Comparison of ENCODE assay signal across 7 cellular contexts in genomic region chr7:47610506-47611044, GRCh38. TPM values are rescaled to one million over a fixed set of nuclear protein-coding genes. Genes with fewer than 3 reads are reported as not detected.
DNase-seq lines count a peak whose midpoint lies in the region; ATAC-seq and TF ChIP-seq lines count a peak whose summit lies in the region.

No MANE protein-coding gene starts in this region.

- H3K36me3 ChIP-seq in upper lobe of left lung = no peaks in the 10 kb centered on the region

- peak overlapping the region in 3 of 4 donors; percentile 7 to 52 (median 36) for H3K27ac ChIP-seq in upper lobe of left lung

- peaks cover 30% of the 10 kb centered on the region for H3K4me1 Mint-ChIP-seq in mesothelial cell of epicardium
- H3K4me1 Mint-ChIP-seq in activated CD4-positive, alpha-beta T cell treated with anti-CD3 and anti-CD28 coated beads, Interleukin-2, amount 10 ng/mL, durations not matched to agents 24 days and 14 days = no peaks in the 10 kb centered on the region

- WGBS in upper lobe of left lung, 2 donors = 30 to 46% methylated on average over 4 of the region's 4 CpGs

- H3K27me3 Mint-ChIP-seq in mesothelial cell of epicardium (ENCODE audit: low read depth) = no peaks in the 10 kb centered on the region
- H3K27me3 Mint-ChIP-seq in activated CD4-positive, alpha-beta T cell treated with anti-CD3 and anti-CD28 coated beads, Interleukin-2, amount 10 ng/mL, durations not matched to agents 24 days and 14 days = no peaks in the 10 kb centered on the region

- peaks cover 4 to 29% (median 27%) of the 10 kb centered on the region in 4 donors for H3K4me1 ChIP-seq in upper lobe of left lung

- no peaks in the 10 kb centered on the region for H3K36me3 Mint-ChIP-seq in mesothelial cell of epicardium
- H3K36me3 Mint-ChIP-seq in activated CD4-positive, alpha-beta T cell treated with anti-CD3 and anti-CD28 coated beads, Interleukin-2, amount 10 ng/mL, durations not matched to agents 24 days and 14 days (ENCODE audit: low read depth) = no peaks in the 10 kb centered on the region

- peak; percentile 31 to 46 for ATAC-seq in upper lobe of left lung (ENCODE audit: low FRiP score in 2 of 2)

- H3K27me3 ChIP-seq in upper lobe of left lung = no peaks in the 10 kb centered on the region

- intact Hi-C loops in activated CD4-positive, alpha-beta T cell treated with anti-CD3 and anti-CD28 coated beads, Interleukin-2, amount 10 ng/mL, durations not matched to agents 24 days and 14 days (cut with micrococcal nuclease) = no loop called here

- TF ChIP-seq EP300 in upper lobe of left lung (IDR thresholded peaks at IDR 0.05) = no peak

- DNase-seq in NCI-H2081 treated with DMSO at 0.1 percent for 48 hours (lab: John Stamatoyannopoulos, UW) (peak; percentile 46), dedifferentiated amniotic fluid mesenchymal stem cell (ENCODE audit: extremely low spot score) (peak; percentile 45), mesothelial cell of epicardium (ENCODE audit: low spot score in 2 of 2, unreplicated experiment in 2 of 2) (no peak), upper lobe of left lung (no peak), DMS 273 treated with DMSO at 0.1 percent for 48 hours (lab: John Stamatoyannopoulos, UW) (no peak)
- no peak for DNase-seq in activated CD4-positive, alpha-beta T cell treated with anti-CD3 and anti-CD28 coated beads, Interleukin-2, amount 10 ng/mL, durations not matched to agents 24 days and 14 days
- DNase-seq in activated CD4-positive, CD25-positive, alpha-beta regulatory T cell treated with anti-CD3 and anti-CD28 coated beads, Interleukin-2, amount 50 U/mL, for 72 hours = no peak

- TF ChIP-seq CTCF in mesothelial cell of epicardium (IDR thresholded peaks at IDR 0.05; ENCODE audit: unreplicated experiment) (no peak), upper lobe of left lung (IDR thresholded peaks at IDR 0.05) (no peak)

- no peaks in the 10 kb centered on the region for H3K9me3 ChIP-seq in upper lobe of left lung

- no peak overlapping the region for H3K4me3 Mint-ChIP-seq in mesothelial cell of epicardium
- no peak overlapping the region for H3K4me3 Mint-ChIP-seq in activated CD4-positive, alpha-beta T cell treated with anti-CD3 and anti-CD28 coated beads, Interleukin-2, amount 10 ng/mL, durations not matched to agents 24 days and 14 days

- no peaks in the 10 kb centered on the region for H3K9me3 Mint-ChIP-seq in mesothelial cell of epicardium
- H3K9me3 Mint-ChIP-seq in activated CD4-positive, alpha-beta T cell treated with anti-CD3 and anti-CD28 coated beads, Interleukin-2, amount 10 ng/mL, durations not matched to agents 24 days and 14 days = no peaks in the 10 kb centered on the region

- peak overlapping the region; percentile 87 for H3K27ac Mint-ChIP-seq in mesothelial cell of epicardium
- H3K27ac Mint-ChIP-seq in activated CD4-positive, alpha-beta T cell treated with anti-CD3 and anti-CD28 coated beads, Interleukin-2, amount 10 ng/mL, durations not matched to agents 24 days and 14 days = no peak overlapping the region

- TF ChIP-seq POLR2A in upper lobe of left lung (IDR thresholded peaks at IDR 0.05) = no peak

- no peak overlapping the region for H3K4me3 ChIP-seq in upper lobe of left lung

RNA-seq across cellular contexts. Expression of gene TNS3, which starts 28.7 kb away (rescaled TPM):
- total RNA-seq in mesothelial cell of epicardium (427 to 461 TPM (median 452 TPM) in 3 replicates), upper lobe of left lung (100 to 1,000 TPM in 5 of 6 donors, 10 to 100 TPM in 1; 90.6 to 266 (median 143) TPM)
- total RNA-seq in activated CD4-positive, alpha-beta T cell treated with anti-CD3 and anti-CD28 coated beads, Interleukin-2, amount 10 ng/mL, durations not matched to agents 24 days and 14 days = 4.7 and 5.7 TPM in 2 replicates

Comparison
In these comparisons a context has a peak if more than half of its experiments do, and no peak if none do; other contexts are left out.
1. DNase-seq: peak in NCI-H2081 treated with DMSO at 0.1 percent for 48 hours (single experiment) and dedifferentiated amniotic fluid mesenchymal stem cell (single experiment); none in mesothelial cell of epicardium (0 of 2), upper lobe of left lung (0 of 2), activated CD4-positive, alpha-beta T cell treated with anti-CD3 and anti-CD28 coated beads, Interleukin-2, amount 10 ng/mL, durations not matched to agents 24 days and 14 days (single experiment), DMS 273 treated with DMSO at 0.1 percent for 48 hours (single experiment) and activated CD4-positive, CD25-positive, alpha-beta regulatory T cell treated with anti-CD3 and anti-CD28 coated beads, Interleukin-2, amount 50 U/mL, for 72 hours (single experiment).
2. RNA of gene TNS3, which starts 28.7 kb away (total RNA-seq): 427 to 461 TPM in mesothelial cell of epicardium and 90.6 to 266 TPM in upper lobe of left lung; 4.7 to 5.7 TPM in activated CD4-positive, alpha-beta T cell treated with anti-CD3 and anti-CD28 coated beads, Interleukin-2, amount 10 ng/mL, durations not matched to agents 24 days and 14 days; every median in the first group is over 10 times any median in the second.